In genomic region chr9:101323129-101323528, GRCh38 we compare ENCODE assay signal across 2 cellular contexts.
TF ChIP-seq lines count a peak whose summit lies in the region.

No MANE protein-coding gene starts in this region.

TF ChIP-seq in A549, 52 proteins besides CTCF, POLR2A, EP300 and RAD21 (continued from another document):
- TF ChIP-seq E2F6 (IDR thresholded peaks at IDR 0.05; ENCODE audit: borderline replicate concordance, low read depth) (no peak), FOSB (CRISPR knock-in tag; IDR thresholded peaks at IDR 0.05) (no peak), GATA3 (IDR thresholded peaks at IDR 0.05; ENCODE audit: borderline replicate concordance) (no peak), HOXB5 (CRISPR knock-in tag; IDR thresholded peaks at IDR 0.05) (no peak), PBX3 (IDR thresholded peaks at IDR 0.05) (no peak), KDM1A (IDR thresholded peaks at IDR 0.05; ENCODE audit: low read depth) (no peak), HMGXB4 (CRISPR knock-in tag; IDR thresholded peaks at IDR 0.05; ENCODE audit: borderline replicate concordance) (no peak), JUNB (IDR thresholded peaks at IDR 0.05) (no peak), RCOR1 (IDR thresholded peaks at IDR 0.05; ENCODE audit: low read depth, low read length) (no peak)

TF ChIP-seq in HepG2, 621 proteins besides CTCF, POLR2A, EP300 and RAD21:
- TF ChIP-seq THAP9 (CRISPR knock-in tag; IDR thresholded peaks at IDR 0.05; ENCODE audit: borderline replicate concordance) (no peak), PRMT3 (CRISPR knock-in tag; IDR thresholded peaks at IDR 0.05; ENCODE audit: borderline replicate concordance, low read depth) (no peak), ZNF121 (CRISPR knock-in tag; IDR thresholded peaks at IDR 0.05) (peak; percentile 94), CBX5 (CRISPR knock-in tag; IDR thresholded peaks at IDR 0.05; ENCODE audit: borderline replicate concordance) (peak; percentile 7; the same call in 1 of the 2 replicates), GMEB2 (CRISPR knock-in tag; IDR thresholded peaks at IDR 0.05; ENCODE audit: low read depth) (0 out of 2 replicates have a peak, but pooled peaks have one; percentile 0), ZBTB38 (CRISPR knock-in tag; IDR thresholded peaks at IDR 0.05) (0 out of 2 replicates have a peak, but pooled peaks have one; percentile 8), GZF1 (CRISPR knock-in tag; IDR thresholded peaks at IDR 0.05) (0 out of 2 replicates have a peak, but pooled peaks have one; percentile 4), BRD4 (CRISPR knock-in tag; IDR thresholded peaks at IDR 0.05) (peak; percentile 16; the same call in 1 of the 2 replicates), NFKBIZ (CRISPR knock-in tag; IDR thresholded peaks at IDR 0.05) (0 out of 2 replicates have a peak, but pooled peaks have one; percentile 4)
